Comparison of ENCODE assay signal across 8 cellular contexts in the genomic region with DNA sequence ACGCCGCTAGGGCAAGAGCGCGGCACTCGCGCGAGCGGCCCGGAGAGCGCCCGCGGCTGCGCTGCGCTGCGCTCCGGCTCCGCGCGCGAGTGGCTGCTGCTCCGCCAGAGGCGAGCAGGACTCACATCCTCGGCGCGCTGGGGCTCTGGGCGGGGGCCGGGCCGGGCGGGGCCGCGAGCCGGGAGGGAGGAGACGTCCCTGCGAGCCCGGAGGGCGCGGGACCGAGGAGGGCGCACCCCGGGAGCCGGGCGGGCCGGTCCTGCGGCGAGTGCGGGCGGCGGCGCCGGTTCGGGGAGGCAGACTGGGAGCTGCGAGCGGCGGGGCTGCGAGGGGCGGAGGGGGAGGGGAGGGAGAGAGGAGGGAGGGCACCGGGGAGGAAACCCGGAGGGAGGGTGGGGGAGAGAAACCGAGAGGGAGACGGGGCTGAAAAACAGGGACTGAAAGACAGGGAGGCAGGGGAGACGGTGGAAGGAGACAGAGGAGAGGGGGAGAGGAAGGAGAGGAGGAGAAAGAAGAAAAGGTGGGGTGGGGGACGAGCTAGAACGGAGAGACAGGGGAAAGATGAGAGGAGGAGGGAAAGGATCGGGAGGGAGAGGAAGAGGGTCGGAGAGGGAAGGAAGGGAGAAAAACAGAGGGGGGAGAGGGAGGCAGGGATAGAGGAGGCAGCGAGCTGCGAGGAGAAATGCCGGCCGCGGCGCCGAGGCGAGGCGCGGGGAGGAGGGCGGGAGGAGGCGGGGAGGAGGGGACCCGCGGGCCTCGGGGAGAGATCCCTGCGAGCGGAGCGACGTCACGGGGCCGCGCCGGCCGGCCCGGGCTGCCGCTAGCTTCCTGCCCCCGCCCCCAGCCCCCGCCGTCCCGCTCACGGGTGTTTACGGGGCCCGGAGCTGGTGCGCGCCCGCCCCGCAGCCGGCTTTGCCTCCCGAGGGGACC. TPM values are rescaled to one million over a fixed set of nuclear protein-coding genes. Genes with fewer than 3 reads are reported as not detected.
DNase-seq lines count a peak whose midpoint lies in the region; ATAC-seq and TF ChIP-seq lines count a peak whose summit lies in the region.

A gene (minus strand): TSS at position 684 of the 930 bp plus-strand sequence. CDS start 831 bp downstream, outside the sequence.

- H3K79me2 ChIP-seq in OCI-LY7 (ENCODE audit: insufficient read depth, low read depth, low read length), result no peaks in the 10 kb centered on the region

- H3K36me3 Mint-ChIP-seq in naive B cell, result peaks cover 3 to 6% of the 10 kb centered on the region in 2 donors

- H4K20me1 ChIP-seq in OCI-LY7 (ENCODE audit: insufficient read depth, low read length), result no peaks in the 10 kb centered on the region

- in situ Hi-C loops in GM13976 (cut with MboI; ENCODE audit: low sequenced_read_pairs, unreplicated experiment), result loop anchor here (25.0 kb wide), 1 partner anchor 573 kb away; a partner anchor contains a TSS

- no peak within 1 kb of the TSS for H3K4me3 ChIP-seq in OCI-LY7 (ENCODE audit: low read depth, low read length, poor library complexity, severe bottlenecking)
- peak within 1 kb of the TSS; percentile 79 for H3K4me3 ChIP-seq in fibroblast of the aortic adventitia (ENCODE audit: low read depth, low read length)

- H3K4me1 ChIP-seq in OCI-LY7 (ENCODE audit: insufficient read depth, low read length, poor library complexity, severe bottlenecking), result peaks cover 15% of the 10 kb centered on the region

- intact Hi-C loops in OCI-LY7 (cut with micrococcal nuclease; ENCODE audit: unreplicated experiment), result no loop called here

- H3K9me3 Mint-ChIP-seq in naive B cell, result no peaks in the 10 kb centered on the region

- no TSS peak for BruUV-seq in OCI-LY7 (replicated peaks; lab: Mats Ljungman, UMichigan)

- POLR2A ChIA-PET in OCI-LY7 (lab: Charles Lee), result no interaction called here

- no peaks in the 10 kb centered on the region for H3K36me3 ChIP-seq in OCI-LY7 (ENCODE audit: insufficient read depth, low read length)

- peak within 1 kb of the TSS in 3 of 6 donors; percentile 18 to 44 (median 30) for H3K27ac Mint-ChIP-seq in naive B cell

- no peaks in the 10 kb centered on the region for H3K9me3 ChIP-seq in OCI-LY7 (ENCODE audit: low read length)

- no peak within 1 kb of the TSS for H2AFZ ChIP-seq in OCI-LY7 (ENCODE audit: low read length)

- H3K27me3 Mint-ChIP-seq in naive B cell, result peaks cover 61 to 87% (median 84%) of the 10 kb centered on the region in 3 donors

- peak; percentile 60 for DNase-seq in GM13976 (ENCODE audit: low spot score)
- DNase-seq in OCI-LY7 (ENCODE audit: low spot score), result no peak
- peak; percentile 86 for DNase-seq in activated effector memory CD4-positive, alpha-beta T cell treated with anti-CD3 and anti-CD28 coated beads, Interleukin-2, amount 50 U/mL, for 16 hours
- peak; percentile 58 for DNase-seq in fibroblast of the aortic adventitia (ENCODE audit: low read depth)
- peak; percentile 21 for DNase-seq in naive B cell
- DNase-seq in substantia nigra (lab: John Stamatoyannopoulos, UW), result peak; percentile 31 to 91 (median 80)

- H3K9me2 ChIP-seq in OCI-LY7 (ENCODE audit: insufficient read depth, low read length), result no peaks in the 10 kb centered on the region

- ATAC-seq in naive B cell (ENCODE audit: low read depth in 2 of 2) (peak; percentile 68 to 69), GM21526 (IDR thresholded peaks at IDR 0.05; ENCODE audit: low FRiP score, unreplicated experiment) (no peak), HG03439 (IDR thresholded peaks at IDR 0.05; ENCODE audit: unreplicated experiment) (no peak)

- H3K4me3 Mint-ChIP-seq in naive B cell, result peak within 1 kb of the TSS; percentile 77 to 93 (median 89)

- H3K27ac ChIP-seq in OCI-LY7 (ENCODE audit: low read depth, low read length, poor library complexity, severe bottlenecking), result no peak within 1 kb of the TSS
- peak within 1 kb of the TSS; percentile 99 for H3K27ac ChIP-seq in substantia nigra (ENCODE audit: low read depth, low read length, poor library complexity, severe bottlenecking)

- TF ChIP-seq CTCF in GM13976 (IDR thresholded peaks at IDR 0.05; ENCODE audit: borderline replicate concordance, control extremely low read depth, extremely low read depth, insufficient read depth, missing control alignments) (no peak), OCI-LY7 (conservative IDR thresholded peaks at IDR 0.05; ENCODE audit: low read length) (no peak), fibroblast of the aortic adventitia (IDR thresholded peaks at IDR 0.05; ENCODE audit: insufficient read depth, low read length) (no peak)

- H3K4me2 ChIP-seq in OCI-LY7 (ENCODE audit: low read length), result peak within 1 kb of the TSS; percentile 50; the same call in 1 of the 2 replicates

- CTCF ChIA-PET in OCI-LY7 (lab: Charles Lee; ENCODE audit: unreplicated experiment), result no interaction called here

- peaks cover 17 to 22% (median 18%) of the 10 kb centered on the region in 3 donors for H3K4me1 Mint-ChIP-seq in naive B cell

RNA-seq across cellular contexts. Expression of the gene that starts here (rescaled TPM):
- not detected in 2 replicates for total RNA-seq in OCI-LY7 (2014; rRNA removed; shearing (Covaris generic))
- total RNA-seq in OCI-LY7 (2022) (not detected in 2 replicates), fibroblast of the aortic adventitia (ENCODE audit: low replicate concordance) (5.2 and 28.5 TPM in 2 replicates)
- not detected for polyA plus RNA-seq in naive B cell (ENCODE audit: low read depth in 6 of 6)

Comparison
In these comparisons a context has a peak if more than half of its experiments do, and no peak if none do; other contexts are left out.
1. Peak in DNase-seq and ATAC-seq in naive B cell; RNA of the gene not detected or under 1 TPM.